1 cellular context compared by ENCODE assay signal in genomic region chr3:37227870-37228549, GRCh38.
A peak's percentile ranks its signal among the peaks of the same experiment; 100 is the strongest.
TF ChIP-seq lines count a peak whose summit lies in the region.

No MANE protein-coding gene starts in this region.

TF ChIP-seq in HepG2, 621 proteins besides CTCF, POLR2A, EP300 and RAD21:
- TF ChIP-seq SOX13 (IDR thresholded peaks at IDR 0.05) (0 out of 2 replicates have a peak, but pooled peaks have one; percentile 17), SOX13 (CRISPR knock-in tag; conservative IDR thresholded peaks at IDR 0.05 in 1 of 2, IDR thresholded peaks at IDR 0.05 in 1 of 2) (peak in 1 of 2 experiments; percentile 88; a peak in 2 of 4 replicates), FOXA3 (CRISPR knock-in tag; IDR thresholded peaks at IDR 0.05) (peak; percentile 34; the same call in 1 of the 2 replicates), ZNF660 (CRISPR knock-in tag; IDR thresholded peaks at IDR 0.05; ENCODE audit: borderline replicate concordance, low read depth) (no peak), SOX6 (IDR thresholded peaks at IDR 0.05) (no peak), SOX6 (CRISPR knock-in tag; IDR thresholded peaks at IDR 0.05) (peak; percentile 52), SOX5 (CRISPR knock-in tag; IDR thresholded peaks at IDR 0.05; ENCODE audit: borderline replicate concordance) (peak; percentile 79), HDAC2 (CRISPR knock-in tag; IDR thresholded peaks at IDR 0.05) (peak; percentile 29; the same call in 1 of the 2 replicates), ZFX (CRISPR knock-in tag; IDR thresholded peaks at IDR 0.05; ENCODE audit: low read depth) (no peak; the same call in 1 of the 2 replicates), GATAD2A (CRISPR knock-in tag; IDR thresholded peaks at IDR 0.05) (peak; percentile 45), TEAD3 (CRISPR knock-in tag; optimal IDR thresholded peaks at IDR 0.05; ENCODE audit: borderline replicate concordance) (peak; percentile 27), FOSL2 (CRISPR knock-in tag; IDR thresholded peaks at IDR 0.05) (peak; percentile 25; the same call in 1 of the 2 replicates), HIC2 (CRISPR knock-in tag; IDR thresholded peaks at IDR 0.05; ENCODE audit: low read depth) (peak; percentile 82), PPARG (CRISPR knock-in tag; conservative IDR thresholded peaks at IDR 0.05) (no peak), ZGPAT (CRISPR knock-in tag; IDR thresholded peaks at IDR 0.05) (no peak), SALL1 (CRISPR knock-in tag; IDR thresholded peaks at IDR 0.05) (peak; percentile 21; the same call in 1 of the 2 replicates), NR1H2 (CRISPR knock-in tag; IDR thresholded peaks at IDR 0.05; ENCODE audit: borderline replicate concordance, low read depth) (no peak), ZKSCAN8 (CRISPR knock-in tag; IDR thresholded peaks at IDR 0.05; ENCODE audit: borderline replicate concordance) (no peak), ZNF781 (CRISPR knock-in tag; IDR thresholded peaks at IDR 0.05; ENCODE audit: borderline replicate concordance, not compliant biosample characterization) (no peak), FOXA1 (IDR thresholded peaks at IDR 0.05) (no peak), FOXA1 (CRISPR knock-in tag; IDR thresholded peaks at IDR 0.05) (peak; percentile 50; the same call in 1 of the 2 replicates), RXRA (CRISPR knock-in tag; IDR thresholded peaks at IDR 0.05) (no peak), CREM (IDR thresholded peaks at IDR 0.05) (0 out of 2 replicates have a peak, but pooled peaks have one; percentile 13), CREM (CRISPR knock-in tag; IDR thresholded peaks at IDR 0.05) (no peak), SAP130 (CRISPR knock-in tag; IDR thresholded peaks at IDR 0.05; ENCODE audit: low read depth) (peak; percentile 53), HMG20A (CRISPR knock-in tag; IDR thresholded peaks at IDR 0.05; ENCODE audit: borderline replicate concordance) (peak; percentile 19; the same call in 1 of the 2 replicates), SPEN (CRISPR knock-in tag; IDR thresholded peaks at IDR 0.05; ENCODE audit: low read depth) (no peak), ARID5B (CRISPR knock-in tag; IDR thresholded peaks at IDR 0.05) (peak; percentile 67), NCOA2 (CRISPR knock-in tag; IDR thresholded peaks at IDR 0.05) (peak; percentile 25; the same call in 1 of the 2 replicates), RXRB (CRISPR knock-in tag; IDR thresholded peaks at IDR 0.05; ENCODE audit: borderline replicate concordance) (peak; percentile 36; the same call in 1 of the 2 replicates)
